ENCODE assay signal across 16 cellular contexts in the genomic region with DNA sequence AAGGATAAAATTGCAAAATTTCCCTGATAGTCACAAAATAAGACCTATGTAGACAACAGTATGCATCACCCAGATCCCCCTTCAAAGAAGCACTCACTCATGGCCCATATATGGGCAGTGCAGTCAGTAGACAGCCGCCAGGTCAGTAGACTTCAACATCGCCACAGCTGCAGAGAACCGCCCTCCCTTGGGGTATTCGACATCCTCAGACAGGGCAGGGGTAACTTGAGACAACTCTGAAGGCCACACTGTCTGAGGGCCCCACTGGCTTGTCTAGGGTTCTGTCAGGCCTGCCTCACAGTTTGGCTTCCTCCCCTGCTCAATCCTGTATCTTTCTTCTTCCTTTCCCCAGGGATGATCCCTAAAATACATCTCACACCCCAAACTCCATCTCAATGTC.
"Had no signal": no experiment of that assay in that cellular context is flagged by ENCODE, and none has a peak within 500 bp of the region (broad histone marks: within the 10 kb centered on the region; RNA-seq: fewer than 3 reads in every experiment).

No MANE protein-coding gene starts in this region.

- H3K4me1 ChIP-seq: pancreas had no signal

- H3K27ac ChIP-seq: esophagus squamous epithelium, pancreas, tibial artery had no signal

- H3K36me3 ChIP-seq: esophagus squamous epithelium, pancreas, tibial artery had no signal

- ATAC-seq: effector memory CD8-positive, alpha-beta T cell; pancreas; right cardiac atrium had no signal

- H3K9me3 ChIP-seq: esophagus squamous epithelium, pancreas, tibial artery had no signal

- H3K27ac Mint-ChIP-seq: effector memory CD8-positive, alpha-beta T cell; nephron; progenitor cell of endocrine pancreas; stimulated activated naive CD8-positive, alpha-beta T cell treated with anti-CD3 and anti-CD28 coated beads, Interleukin-15, Interleukin-2, amounts not matched to agents 100 ng/mL and 50 ng/mL, for 24 hours had no signal

- H3K4me3 Mint-ChIP-seq: effector memory CD8-positive, alpha-beta T cell; nephron; stimulated activated naive CD8-positive, alpha-beta T cell treated with anti-CD3 and anti-CD28 coated beads, Interleukin-15, Interleukin-2, amounts not matched to agents 100 ng/mL and 50 ng/mL, for 24 hours had no signal

- DNase-seq: effector memory CD8-positive, alpha-beta T cell; esophagus squamous epithelium; foreskin fibroblast; kidney glomerular epithelial cell; mesendoderm; naive B cell; occipital lobe; pancreas; right cardiac atrium; small intestine; stimulated activated CD4-positive, alpha-beta T cell treated with anti-CD3 and anti-CD28 coated beads, Interleukin-12 subunit alpha, Interleukin-12 subunit beta, amount 100 ng/mL, for 4 hours; stimulated activated CD4-positive, alpha-beta T cell treated with anti-CD3 and anti-CD28 coated beads, Interleukin-2, amount 100 ng/mL, for 48 hours; tibial artery had no signal

- H3K27me3 Mint-ChIP-seq: effector memory CD8-positive, alpha-beta T cell; naive B cell; progenitor cell of endocrine pancreas; stimulated activated naive CD8-positive, alpha-beta T cell treated with anti-CD3 and anti-CD28 coated beads, Interleukin-15, Interleukin-2, amounts not matched to agents 100 ng/mL and 50 ng/mL, for 24 hours had no signal

- H3K27me3 ChIP-seq: esophagus squamous epithelium, pancreas, tibial artery had no signal

- H3K4me3 ChIP-seq: esophagus squamous epithelium, pancreas, tibial artery had no signal

- H3K9me3 Mint-ChIP-seq: nephron had no signal
